ENCODE assay signal across 17 cellular contexts in the genomic region with DNA sequence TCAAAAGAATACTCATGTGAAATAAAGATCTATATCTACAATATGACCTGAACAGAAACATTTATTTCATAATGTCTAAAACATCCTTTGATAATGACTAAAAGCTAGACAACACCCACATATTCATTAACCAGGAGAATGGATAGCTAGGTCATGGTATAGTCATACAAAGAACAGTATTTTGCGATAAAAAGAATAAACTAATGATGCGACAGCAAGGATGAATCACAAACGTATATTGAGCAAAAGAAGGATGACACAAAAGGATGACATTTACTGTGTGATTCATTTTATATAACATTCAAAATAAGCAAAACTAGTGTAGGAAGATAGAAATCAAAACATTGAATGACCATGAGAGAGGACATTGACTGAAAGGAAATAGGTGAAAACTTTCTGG.
"Had no signal": no experiment of that assay in that cellular context is flagged by ENCODE, and none has a peak within 500 bp of the region (broad histone marks: within the 10 kb centered on the region; RNA-seq: fewer than 3 reads in every experiment).

No MANE protein-coding gene starts in this region.

- H3K36me3 ChIP-seq: prostate gland had no signal

- ATAC-seq: activated T-helper 17 cell treated with anti-CD3 and anti-CD28 coated beads, Interleukin-2, amount 50 U/mL, for 72 hours; esophagus mucosa; right cardiac atrium had no signal

- H3K36me3 Mint-ChIP-seq: type B pancreatic cell had no signal

- H3K4me3 ChIP-seq: prostate gland, smooth muscle cell had no signal

- H3K27ac Mint-ChIP-seq: activated naive CD4-positive, alpha-beta T cell treated with anti-CD3 and anti-CD28 coated beads for 36 hours; activated T-helper 17 cell treated with anti-CD3 and anti-CD28 coated beads, Interleukin-2, amount 50 U/mL, for 72 hours; immature natural killer cell; nephron progenitor cell; stimulated activated naive CD8-positive, alpha-beta T cell treated with anti-CD3 and anti-CD28 coated beads, Interleukin-15, Interleukin-2, amounts not matched to agents 100 ng/mL and 50 ng/mL, for 24 hours; type B pancreatic cell had no signal

- H3K27ac ChIP-seq: prostate gland, VCaP had no signal

- H3K9me3 ChIP-seq: prostate gland had no signal

- H3K4me1 ChIP-seq: prostate gland had no signal

- H3K4me1 Mint-ChIP-seq: activated T-helper 17 cell treated with anti-CD3 and anti-CD28 coated beads, Interleukin-2, amount 50 U/mL, for 72 hours; immature natural killer cell; nephron progenitor cell had no signal

- H3K4me2 ChIP-seq: smooth muscle cell had no signal

- H3K4me3 Mint-ChIP-seq: activated naive CD4-positive, alpha-beta T cell treated with anti-CD3 and anti-CD28 coated beads for 36 hours; activated T-helper 17 cell treated with anti-CD3 and anti-CD28 coated beads, Interleukin-2, amount 50 U/mL, for 72 hours; immature natural killer cell; nephron progenitor cell; stimulated activated naive CD8-positive, alpha-beta T cell treated with anti-CD3 and anti-CD28 coated beads, Interleukin-15, Interleukin-2, amounts not matched to agents 100 ng/mL and 50 ng/mL, for 24 hours; type B pancreatic cell had no signal

- H3K27me3 Mint-ChIP-seq: activated T-helper 17 cell treated with anti-CD3 and anti-CD28 coated beads, Interleukin-2, amount 50 U/mL, for 72 hours; stimulated activated naive CD8-positive, alpha-beta T cell treated with anti-CD3 and anti-CD28 coated beads, Interleukin-15, Interleukin-2, amounts not matched to agents 100 ng/mL and 50 ng/mL, for 24 hours had no signal

- DNase-seq: activated CD4-positive, alpha-beta T cell treated with anti-CD3 and anti-CD28 coated beads for 1 hour; activated CD4-positive, alpha-beta T cell treated with anti-CD3 and anti-CD28 coated beads, Interleukin-2, amount 50 U/mL, for 48 hours; activated naive CD4-positive, alpha-beta T cell treated with anti-CD3 and anti-CD28 coated beads for 36 hours; caudate nucleus; head of caudate nucleus; immature natural killer cell; nephron progenitor cell; right cardiac atrium; T-helper 1 cell; T1000 had no signal
